21 cellular contexts compared by ENCODE assay signal in genomic region chr5:176998828-176999227, GRCh38. TPM values are rescaled to one million over a fixed set of nuclear protein-coding genes. Genes with fewer than 3 reads are reported as not detected.
DNase-seq lines count a peak whose midpoint lies in the region; ATAC-seq, FAIRE-seq and TF ChIP-seq lines count a peak whose summit lies in the region.
"Had no signal": no experiment of that assay in that cellular context is flagged by ENCODE, and none has a peak within 500 bp of the region (broad histone marks: within the 10 kb centered on the region; RNA-seq: fewer than 3 reads in every experiment).

No MANE protein-coding gene starts in this region.

- no peak overlapping the region for H3K4me3 ChIP-seq in DOHH2 (ENCODE audit: low read length)
- no peak overlapping the region for H3K4me3 ChIP-seq in SU-DHL-6 (ENCODE audit: insufficient read depth, low read length, poor library complexity, severe bottlenecking)
- no peak overlapping the region for H3K4me3 ChIP-seq in K562
- H3K4me3 ChIP-seq: BLaER1, GM23338 had no signal

- 0 out of 2 replicates have a peak, but pooled peaks cover 1% of the 10 kb centered on the region for H4K20me1 ChIP-seq in DOHH2 (ENCODE audit: control insufficient read depth, insufficient read depth, low read depth, low read length)
- H4K20me1 ChIP-seq in SU-DHL-6 (ENCODE audit: low read depth, low read length) = no peaks in the 10 kb centered on the region; the same call in 1 of the 2 replicates
- peaks cover 34% of the 10 kb centered on the region for H4K20me1 ChIP-seq in K562 (replicated peaks; ENCODE audit: control insufficient read depth, insufficient read depth, low read length)

- FAIRE-seq in K562 (lab: Jason Lieb, UNC) (no peak), RCC 7860 (lab: Jason Lieb, UNC) (no peak)
- FAIRE-seq: D721Med, GM12891, GM18507 had no signal

- H3K36me3 ChIP-seq in DOHH2 (ENCODE audit: control insufficient read depth, low read length) (peaks cover 39% of the 10 kb centered on the region), SU-DHL-6 (ENCODE audit: low read length) (no peaks in the 10 kb centered on the region), K562 (ENCODE audit: control insufficient read depth, insufficient read depth, low read length) (peaks cover 12% of the 10 kb centered on the region; the same call in 2 of the 3 replicates)

- peaks cover 97% of the 10 kb centered on the region for H3K4me1 ChIP-seq in DOHH2 (ENCODE audit: control insufficient read depth, low read length)
- peaks cover 22 to 23% of the 10 kb centered on the region in 2 experiments for H3K4me1 ChIP-seq in K562 (replicated peaks in 1 of 2; ENCODE audit: control insufficient read depth in 2 of 2, insufficient read depth in 2 of 2, low read length in 2 of 2)

- ATAC-seq in K562 (no peak), HG03571 (IDR thresholded peaks at IDR 0.05; ENCODE audit: unreplicated experiment) (no peak)
- ATAC-seq: GM23338, HCT116 had no signal

- intact Hi-C loops in K562 (cut with micrococcal nuclease) = no loop called here

- H3K27me3 ChIP-seq in DOHH2 (ENCODE audit: control insufficient read depth, low read length) (no peaks in the 10 kb centered on the region), SU-DHL-6 (ENCODE audit: low read length) (no peaks in the 10 kb centered on the region), K562 (ENCODE audit: control insufficient read depth in 2 of 2, insufficient read depth in 2 of 2, low read length in 2 of 2) (no peaks in the 10 kb centered on the region)
- H3K27me3 ChIP-seq: BLaER1 had no signal

- peak overlapping the region; percentile 26 for H3K27ac ChIP-seq in DOHH2 (ENCODE audit: low read depth, low read length)
- peak overlapping the region; percentile 31; the same call in 1 of the 2 replicates for H3K27ac ChIP-seq in SU-DHL-6 (ENCODE audit: low read depth, low read length)
- H3K27ac ChIP-seq in K562 (ENCODE audit: extremely low read depth, low read depth, low read length) = no peak overlapping the region
- H3K27ac ChIP-seq: BLaER1, C4-2B had no signal

- TF ChIP-seq POLR2A in K562 (conservative IDR thresholded peaks at IDR 0.05) = no peak
- no peak for TF ChIP-seq POLR2A in erythroblast (IDR thresholded peaks at IDR 0.05; ENCODE audit: low read length)

- no peak for TF ChIP-seq RAD21 in K562 (CRISPR knock-in tag; conservative IDR thresholded peaks at IDR 0.05 in 1 of 2, IDR thresholded peaks at IDR 0.05 in 1 of 2)

- no peak for TF ChIP-seq EP300 in K562 (IDR thresholded peaks at IDR 0.05; ENCODE audit: low read length)

- no TSS peak for BruUV-seq in K562 (replicated peaks; lab: Mats Ljungman, UMichigan)

- H3K9ac ChIP-seq in SU-DHL-6 (ENCODE audit: low read length) (no peak overlapping the region), K562 (ENCODE audit: insufficient read depth in 1 of 2, low read depth in 2 of 2, low read length in 2 of 2) (no peak overlapping the region)
- H3K9ac ChIP-seq: BLaER1 had no signal

- TF ChIP-seq CTCF in DOHH2 (IDR thresholded peaks at IDR 0.05; ENCODE audit: low read depth, low read length, poor library complexity, severe bottlenecking) (no peak), SU-DHL-6 (IDR thresholded peaks at IDR 0.05; ENCODE audit: insufficient read depth, low read length, poor library complexity, severe bottlenecking) (no peak), K562 (IDR thresholded peaks at IDR 0.05 in 2 of 3, conservative IDR thresholded peaks at IDR 0.05 in 1 of 3; ENCODE audit: insufficient read depth in 2 of 3, low read depth in 1 of 3, low read length in 3 of 3) (no peak)

- CTCF ChIA-PET in K562 (lab: Yijun Ruan, JAX; ENCODE audit: low intra/inter-chr PET ratio) = no interaction called here

- 89% methylated on average over 5 of the region's 5 CpGs for WGBS in K562 (ENCODE audit: insufficient coverage, low coverage, missing lambda C conversion rate)

- H3K79me2 ChIP-seq in DOHH2 (ENCODE audit: control insufficient read depth, low read length) (peaks cover 100% of the 10 kb centered on the region), SU-DHL-6 (ENCODE audit: insufficient read depth, low read length) (peaks cover 98% of the 10 kb centered on the region), K562 (ENCODE audit: control insufficient read depth, insufficient read depth, low read length) (peaks cover 89% of the 10 kb centered on the region)

- H2AFZ ChIP-seq in SU-DHL-6 (ENCODE audit: low read depth, low read length, severe bottlenecking) (no peak overlapping the region), K562 (ENCODE audit: low read depth, low read length) (no peak overlapping the region)
- H2AFZ ChIP-seq: GM23338 had no signal

- no peaks in the 10 kb centered on the region for H3K9me2 ChIP-seq in DOHH2 (replicated peaks; ENCODE audit: control insufficient read depth, low read length)
- H3K9me2 ChIP-seq in SU-DHL-6 (replicated peaks; ENCODE audit: insufficient read depth, low read length) = no peaks in the 10 kb centered on the region

- no peaks in the 10 kb centered on the region for H3K9me3 ChIP-seq in DOHH2 (ENCODE audit: control insufficient read depth, insufficient read depth, low read length)
- H3K9me3 ChIP-seq in SU-DHL-6 (ENCODE audit: insufficient read depth, low read length) = no peaks in the 10 kb centered on the region
- H3K9me3 ChIP-seq in K562 (replicated peaks; ENCODE audit: control insufficient read depth, insufficient read depth, low read depth, low read length) = no peaks in the 10 kb centered on the region; the same call in 1 of the 2 replicates

- H3K4me2 ChIP-seq in DOHH2 (ENCODE audit: low read length) (peak overlapping the region; percentile 70), SU-DHL-6 (ENCODE audit: low read depth, low read length, poor library complexity, severe bottlenecking) (no peak overlapping the region), K562 (ENCODE audit: insufficient read depth, low read length) (no peak overlapping the region)
- H3K4me2 ChIP-seq: BLaER1, GM23338 had no signal

- H3K9me1 ChIP-seq in K562 (ENCODE audit: control insufficient read depth, insufficient read depth, low read length) = peaks cover 7% of the 10 kb centered on the region

- POLR2A ChIA-PET in K562 (lab: Yijun Ruan, JAX) = interaction anchor here (0.6 to 0.7 kb wide), 2 partner anchors 8 to 321 kb away, joined by 3 read pairs; partner anchors contain the start of gene UIMC1

- DNase-seq in K562 (ENCODE audit: extremely low read depth in 1 of 4, low spot score in 3 of 4) (no peak), erythroblast (lab: John Stamatoyannopoulos, UW) (no peak), RCC 7860 (ENCODE audit: low spot score) (no peak)
- peak; percentile 20 for DNase-seq in stimulated activated CD8-positive, alpha-beta memory T cell treated with anti-CD3 and anti-CD28 coated beads, Interleukin-4, amount 100 ng/mL, for 48 hours
- DNase-seq: CD4-positive, alpha-beta T cell; CD8-positive, alpha-beta memory T cell; DMS 273 treated with DMSO at 0.1 percent for 48 hours; DMS79; GF-D8; H9; HFFc6 had no signal

- in situ Hi-C loops in K562 (cut with MboI) = no loop called here

- H3F3A ChIP-seq in DOHH2 (ENCODE audit: control insufficient read depth, insufficient read depth) (peaks cover 44% of the 10 kb centered on the region), SU-DHL-6 (ENCODE audit: insufficient read depth) (peaks cover 48% of the 10 kb centered on the region)

TF ChIP-seq in K562, 482 proteins besides CTCF, POLR2A, EP300 and RAD21 (continues in another document):
- TF ChIP-seq ZNF121 (CRISPR knock-in tag; conservative IDR thresholded peaks at IDR 0.05) = peak; percentile 23; the same call in 1 of the 2 replicates

RNA-seq across cellular contexts. Expression of gene UIMC1, which starts 7.8 kb away (rescaled TPM):
- 63.6 and 136 TPM in 2 replicates for total RNA-seq in K562 (2011; cell fraction: chromatin; rRNA removed; ENCODE audit: low replicate concordance)
- total RNA-seq in K562 (2011; cell fraction: nucleolus; rRNA removed) = 26.2 and 34.3 TPM in 2 replicates
- 68.0 and 110 TPM in 2 replicates for total RNA-seq in K562 (2011; cell fraction: nucleoplasm; rRNA removed)
- total RNA-seq in K562 (2014; rRNA removed) = 28.5 and 33.3 TPM in 2 replicates
- total RNA-seq in K562 (2014; rRNA removed; fragmentation: Illumina TruSeq; extraction: Trizol) = 51.7 and 52.3 TPM in 2 replicates
- total RNA-seq in K562 (2015; rRNA removed; fragmentation: Illumina TruSeq; extraction: Trizol) = 41.6 and 49.2 TPM in 2 replicates
- 44.8 and 46.3 TPM in 2 replicates for total RNA-seq in K562 (2021)
- polyA plus RNA-seq in K562 (2011; rRNA removed) = 31.1 and 33.5 TPM in 2 replicates
- 7.2 and 16.6 TPM in 2 replicates for polyA plus RNA-seq in K562 (2011; cell fraction: cytosol; rRNA removed)
- 35.3 and 51.1 TPM in 2 replicates for polyA plus RNA-seq in K562 (2011; cell fraction: nucleus; rRNA removed)
- 21.9 and 25.1 TPM in 2 replicates for polyA plus RNA-seq in K562 (2012)
- 37.6 and 43.7 TPM in 2 replicates for polyA plus RNA-seq in K562 (2014; fragmentation: Illumina TruSeq; extraction: Trizol)
- polyA plus RNA-seq in K562 (2014; fragmentation: Nextera tagmentation; extraction: Ambion mirVana) = 10 to 100 TPM; 14.9 to 23.6 TPM
- polyA plus RNA-seq in K562 (2014; rRNA removed) = 34.0 and 36.8 TPM in 2 replicates
- 47.1 and 79.1 TPM in 2 replicates for polyA minus RNA-seq in K562 (2011; rRNA and poly(A)+ RNA removed)
- 20.4 and 21.0 TPM in 2 replicates for polyA minus RNA-seq in K562 (2011; cell fraction: cytosol; rRNA and poly(A)+ RNA removed)
- polyA minus RNA-seq in K562 (2011; cell fraction: nucleus; rRNA and poly(A)+ RNA removed) = 22.8 and 45.4 TPM in 2 replicates

RNA-seq across cellular contexts. Expression of gene ZNF346, which starts 23.7 kb away (rescaled TPM):
- total RNA-seq in K562 (2011; cell fraction: chromatin; rRNA removed; ENCODE audit: low replicate concordance) = 84.4 and 88.6 TPM in 2 replicates
- 41.8 and 47.2 TPM in 2 replicates for total RNA-seq in K562 (2011; cell fraction: nucleolus; rRNA removed)
- total RNA-seq in K562 (2011; cell fraction: nucleoplasm; rRNA removed) = 67.8 and 84.8 TPM in 2 replicates
- total RNA-seq in K562 (2014; rRNA removed) (19.5 and 29.8 TPM in 2 replicates), K562 (2014; rRNA removed; fragmentation: Illumina TruSeq; extraction: Trizol) (20.1 and 23.1 TPM in 2 replicates), K562 (2015; rRNA removed; fragmentation: Illumina TruSeq; extraction: Trizol) (20.8 and 21.8 TPM in 2 replicates), K562 (2021) (20.5 and 21.1 TPM in 2 replicates)
- polyA plus RNA-seq in K562 (2011; rRNA removed) (21.7 and 24.6 TPM in 2 replicates), K562 (2014; fragmentation: Illumina TruSeq; extraction: Trizol) (24.8 and 25.1 TPM in 2 replicates), K562 (2014; fragmentation: Nextera tagmentation; extraction: Ambion mirVana) (1 to 10 TPM; 5.0 to 6.5 TPM), K562 (2014; rRNA removed) (16.8 and 20.2 TPM in 2 replicates)
- polyA plus RNA-seq in K562 (2011; cell fraction: cytosol; rRNA removed) = 21.5 and 22.3 TPM in 2 replicates
- polyA plus RNA-seq in K562 (2011; cell fraction: nucleus; rRNA removed) = 27.9 and 29.2 TPM in 2 replicates
- 16.4 and 19.9 TPM in 2 replicates for polyA plus RNA-seq in K562 (2012)
- 24.4 and 25.1 TPM in 2 replicates for polyA minus RNA-seq in K562 (2011; rRNA and poly(A)+ RNA removed)
- polyA minus RNA-seq in K562 (2011; cell fraction: cytosol; rRNA and poly(A)+ RNA removed) = 11.6 and 18.0 TPM in 2 replicates
- polyA minus RNA-seq in K562 (2011; cell fraction: nucleus; rRNA and poly(A)+ RNA removed) = 14.3 and 22.0 TPM in 2 replicates
